8 cellular contexts compared by ENCODE assay signal in genomic region chr10:110498982-110499795, GRCh38. TPM values are rescaled to one million over a fixed set of nuclear protein-coding genes. Genes with fewer than 3 reads are reported as not detected.
DNase-seq lines count a peak whose midpoint lies in the region; ATAC-seq and TF ChIP-seq lines count a peak whose summit lies in the region.

No MANE protein-coding gene starts in this region.

- WGBS in heart left ventricle, 4 donors = 18 to 28% (median 23%) methylated on average over 13 to 21 of the region's 21 CpGs

- peak overlapping the region in 6 of 7 donors; percentile 1 to 73 (median 54) for H3K27ac Mint-ChIP-seq in CD14-positive monocyte

- peak overlapping the region; percentile 78 to 98 (median 94) for H3K27ac ChIP-seq in heart left ventricle

- DNase-seq in CD14-positive monocyte (ENCODE audit: low spot score) (no peak), NCI-H69 (lab: John Stamatoyannopoulos, UW) (peak; percentile 9), activated gamma-delta T cell (lab: John Stamatoyannopoulos, UW) (peak; percentile 13), heart left ventricle (peak in 4 of 5 donors; percentile 41 to 55 (median 44)), retina (peak; percentile 50), NCI-H2196 (lab: John Stamatoyannopoulos, UW; ENCODE audit: unreplicated experiment) (no peak), NCI-H2029 treated with DMSO at 0.1 percent for 48 hours (lab: John Stamatoyannopoulos, UW) (no peak)

- TF ChIP-seq POLR2A in heart left ventricle (IDR thresholded peaks at IDR 0.05) = no peak

- TF ChIP-seq CTCF in CD14-positive monocyte (IDR thresholded peaks at IDR 0.05) = no peak
- peak in 8 of 12 donors; percentile 7 to 42 (median 12) for TF ChIP-seq CTCF in heart left ventricle (IDR thresholded peaks at IDR 0.05)

- H3K9me3 Mint-ChIP-seq in CD14-positive monocyte = peaks cover 0 to 10% (median 7%) of the 10 kb centered on the region in 7 donors

- peaks cover 7 to 33% of the 10 kb centered on the region in 2 donors for H3K36me3 Mint-ChIP-seq in CD14-positive monocyte

- H3K27me3 ChIP-seq in heart left ventricle = no peaks in the 10 kb centered on the region

- peaks cover 19 to 77% (median 52%) of the 10 kb centered on the region in 12 donors for H3K4me1 ChIP-seq in heart left ventricle

- peak overlapping the region; percentile 96 to 98 for H3K4me3 Mint-ChIP-seq in CD14-positive monocyte

- no peaks in the 10 kb centered on the region for H3K9me3 ChIP-seq in heart left ventricle

- H3K27me3 Mint-ChIP-seq in CD14-positive monocyte (ENCODE audit: low read depth in 3 of 3) = peaks cover 39 to 55% (median 52%) of the 10 kb centered on the region in 3 donors

- H3K36me3 ChIP-seq in heart left ventricle = peaks cover 0 to 5% (median 0%) of the 10 kb centered on the region in 9 donors

- peaks cover 72% of the 10 kb centered on the region for H3K4me1 Mint-ChIP-seq in CD14-positive monocyte

- ATAC-seq in GM19467 (IDR thresholded peaks at IDR 0.05; ENCODE audit: unreplicated experiment) = peak; percentile 19
- peak in 3 of 4 donors; percentile 2 to 10 (median 2) for ATAC-seq in heart left ventricle

- intact Hi-C loops in CD14-positive monocyte (cut with micrococcal nuclease) (loop anchor here (5.0 kb wide), 4 partner anchors 48 to 192 kb away; no protein-coding TSS in a partner anchor), heart left ventricle (cut with DNase I) (loop anchor here in 7 of 10 donors (2.0 to 10.0 kb wide), 11 partner anchors 38 to 362 kb away; no protein-coding TSS in a partner anchor)

- H3K4me3 ChIP-seq in heart left ventricle = peak overlapping the region; percentile 51 to 97 (median 83)

RNA-seq across cellular contexts. Expression of gene DUSP5, which starts 1.5 kb away (rescaled TPM):
- 1 to 10 TPM; 2.0 to 3.9 TPM for polyA plus RNA-seq in CD14-positive monocyte
- total RNA-seq in heart left ventricle = 10 to 100 TPM in 7 of 9 donors, 1 to 10 TPM in 2; 5.5 to 36.4 (median 16.1) TPM
- 10 to 100 TPM in 1 of 2 donors, 1 to 10 TPM in 1; 3.5 to 42.7 TPM for polyA plus RNA-seq in heart left ventricle

Comparison
In these comparisons a context has a peak if more than half of its experiments do, and no peak if none do; other contexts are left out.
1. DNase-seq: peak in NCI-H69 (single experiment), activated gamma-delta T cell (single experiment), heart left ventricle (4 of 5) and retina (single experiment); none in CD14-positive monocyte (single experiment), NCI-H2196 (single experiment) and NCI-H2029 treated with DMSO at 0.1 percent for 48 hours (single experiment).